In the genomic region with DNA sequence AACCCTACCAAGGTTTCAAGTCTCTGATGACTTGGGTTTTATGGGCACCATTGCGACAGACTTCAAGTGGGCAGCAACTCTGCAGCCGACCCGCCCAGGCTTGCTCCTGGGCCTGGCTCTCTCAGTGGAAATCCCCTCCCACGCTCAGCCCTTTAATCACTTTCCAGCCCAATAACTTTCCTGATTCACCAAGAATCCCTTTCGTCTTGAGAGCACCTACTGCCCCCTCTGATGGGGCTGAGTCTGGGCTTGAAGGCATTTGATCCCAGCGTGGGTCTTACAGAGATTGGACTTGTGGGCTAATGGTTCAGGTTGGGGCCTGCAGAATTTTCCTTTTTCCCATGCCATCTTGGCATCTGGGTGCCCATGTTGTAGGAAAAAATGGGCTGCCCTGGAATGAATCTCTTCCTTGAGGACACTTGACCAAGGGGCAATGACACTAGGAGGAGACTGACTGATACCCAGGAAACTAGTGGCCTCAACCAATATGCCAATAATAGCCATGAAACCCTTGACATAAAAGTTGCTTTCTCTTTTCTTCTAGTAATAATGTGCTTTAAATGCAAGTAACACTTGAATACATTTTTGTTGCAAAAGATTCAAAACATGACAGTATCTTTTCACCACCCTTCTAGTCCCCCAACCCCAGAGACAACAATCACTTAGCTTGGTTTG, we compare ENCODE assay signal across 16 cellular contexts. TPM values are rescaled to one million over a fixed set of nuclear protein-coding genes. Genes with fewer than 3 reads are reported as not detected.
A peak's percentile ranks its signal among the peaks of the same experiment; 100 is the strongest.
DNase-seq lines count a peak whose midpoint lies in the region; ATAC-seq and TF ChIP-seq lines count a peak whose summit lies in the region.
"Had no signal": no experiment of that assay in that cellular context is flagged by ENCODE, and none has a peak within 500 bp of the region (broad histone marks: within the 10 kb centered on the region; RNA-seq: fewer than 3 reads in every experiment).

No MANE protein-coding gene starts in this region.

- TF ChIP-seq CTCF in GM12872 (IDR thresholded peaks at IDR 0.05; ENCODE audit: insufficient read depth, low read depth, low read length): 0 out of 3 replicates have a peak, but pooled peaks have one; percentile 4
- no peak for TF ChIP-seq CTCF in suprapubic skin (IDR thresholded peaks at IDR 0.05)

- ATAC-seq in GM19455 (IDR thresholded peaks at IDR 0.05; ENCODE audit: unreplicated experiment): no peak
- ATAC-seq: activated CD8-positive, alpha-beta memory T cell treated with anti-CD3 and anti-CD28 coated beads, Interleukin-2, amount 10 ng/mL, durations not matched to agents 7 days and 5 days; right lobe of liver had no signal

- H3K9me3 ChIP-seq in esophagus (ENCODE audit: control insufficient read depth in 2 of 2, insufficient read depth in 1 of 2, low read depth in 1 of 2, low read length in 1 of 2) (no peaks in the 10 kb centered on the region), suprapubic skin (no peaks in the 10 kb centered on the region)
- H3K9me3 ChIP-seq: right lobe of liver, SJCRH30 had no signal

- WGBS in esophagus, 2 donors: 51 to 55% methylated on average over 6 of the region's 6 CpGs
- 33% methylated on average over 6 of the region's 6 CpGs for WGBS in suprapubic skin

- no peak for TF ChIP-seq POLR2A in suprapubic skin (IDR thresholded peaks at IDR 0.05)

- peak; percentile 29 for DNase-seq in MV-4-11 (lab: John Stamatoyannopoulos, UW)
- DNase-seq in suprapubic skin (ENCODE audit: low spot score in 2 of 2): no peak
- DNase-seq in H7: no peak
- no peak for DNase-seq in activated CD8-positive, alpha-beta memory T cell treated with anti-CD3 and anti-CD28 coated beads, Interleukin-2, amount 50 U/mL, for 4 hours
- DNase-seq: activated CD8-positive, alpha-beta memory T cell treated with anti-CD3 and anti-CD28 coated beads, Interleukin-2, amount 10 ng/mL, durations not matched to agents 7 days and 5 days; activated naive CD8-positive, alpha-beta T cell treated with anti-CD3 and anti-CD28 coated beads for 36 hours; COR-L47; NCI-H1436 treated with DMSO at 0.1 percent for 48 hours; NCI-H526 treated with DMSO at 0.1 percent for 48 hours; right lobe of liver; SJCRH30; substantia nigra had no signal

- no peaks in the 10 kb centered on the region for H3K27me3 ChIP-seq in esophagus (ENCODE audit: control insufficient read depth in 1 of 2, insufficient read depth in 2 of 2, low read length in 2 of 2)
- no peaks in the 10 kb centered on the region for H3K27me3 ChIP-seq in suprapubic skin
- peaks cover 16% of the 10 kb centered on the region for H3K27me3 ChIP-seq in H7 (ENCODE audit: control insufficient read depth, insufficient read depth, low read length)
- H3K27me3 ChIP-seq: right lobe of liver, SJCRH30 had no signal

- H3K4me3 ChIP-seq in esophagus (ENCODE audit: low read depth in 1 of 2, low read length in 2 of 2) (no peak overlapping the region), suprapubic skin (no peak overlapping the region), H7 (ENCODE audit: insufficient read depth, low read depth, low read length) (no peak overlapping the region)
- H3K4me3 ChIP-seq: right lobe of liver, SJCRH30 had no signal

- TF ChIP-seq EP300 in suprapubic skin (IDR thresholded peaks at IDR 0.05): no peak

- peaks cover 2 to 14% of the 10 kb centered on the region in 2 donors for H3K4me1 ChIP-seq in esophagus (ENCODE audit: control insufficient read depth in 2 of 2, insufficient read depth in 2 of 2, low read length in 1 of 2)
- H3K4me1 ChIP-seq in suprapubic skin: peaks cover 64% of the 10 kb centered on the region

- H3K27ac ChIP-seq in esophagus (ENCODE audit: low read depth in 2 of 2, low read length in 1 of 2) (peak overlapping the region; percentile 85 to 96), suprapubic skin (peak overlapping the region; percentile 75)
- H3K27ac ChIP-seq: right lobe of liver, SJCRH30 had no signal

- H3K36me3 ChIP-seq in esophagus (ENCODE audit: control insufficient read depth in 2 of 2, insufficient read depth in 2 of 2, low read length in 1 of 2) (no peaks in the 10 kb centered on the region), suprapubic skin (no peaks in the 10 kb centered on the region), H7 (replicated peaks; ENCODE audit: control insufficient read depth, insufficient read depth, low read length) (no peaks in the 10 kb centered on the region)
- H3K36me3 ChIP-seq: right lobe of liver, SJCRH30 had no signal

RNA-seq across cellular contexts. Expression of gene PHLDA3, which starts 7.8 kb away (rescaled TPM):
- polyA plus RNA-seq in esophagus: 10 to 100 TPM; 40.4 to 76.9 TPM
- 10 to 100 TPM; 31.5 to 61.1 (median 44.5) TPM for total RNA-seq in suprapubic skin
- total RNA-seq in H7 (2014; rRNA removed; shearing (Covaris generic)): 3.4 and 4.1 TPM in 2 replicates

RNA-seq across cellular contexts. Expression of gene CSRP1, which starts 30.1 kb away (rescaled TPM):
- polyA plus RNA-seq in esophagus: 100 to 1,000 TPM; 174 to 333 TPM
- 100 to 1,000 TPM; 379 to 436 (median 414) TPM for total RNA-seq in suprapubic skin
- 0.73 and 0.74 TPM in 2 replicates for total RNA-seq in H7 (2014; rRNA removed; shearing (Covaris generic))

RNA-seq across cellular contexts. Expression of gene TNNI1, which starts 55.3 kb away (rescaled TPM):
- polyA plus RNA-seq in esophagus: under 1 TPM; 0.02 to 0.14 TPM
- total RNA-seq in suprapubic skin: under 1 TPM in 2 of 4 donors, not detected in 2; 0.23 to 0.44 TPM
- total RNA-seq in H7 (2014; rRNA removed; shearing (Covaris generic)): 0.18 and 1.2 TPM in 2 replicates
- total RNA-seq: activated CD8-positive, alpha-beta memory T cell treated with anti-CD3 and anti-CD28 coated beads, Interleukin-2, amount 10 ng/mL, durations not matched to agents 7 days and 5 days; activated naive CD8-positive, alpha-beta T cell treated with anti-CD3 and anti-CD28 coated beads for 36 hours; H4 had no signal

Comparison
In these comparisons a context has a peak if more than half of its experiments do, and no peak if none do; other contexts are left out.
1. RNA of gene CSRP1, which starts 30.1 kb away (total RNA-seq): 379 to 436 TPM in suprapubic skin; 0.73 to 0.74 TPM in H7; every median in the first group is over 100 times any median in the second.